In the genomic region with DNA sequence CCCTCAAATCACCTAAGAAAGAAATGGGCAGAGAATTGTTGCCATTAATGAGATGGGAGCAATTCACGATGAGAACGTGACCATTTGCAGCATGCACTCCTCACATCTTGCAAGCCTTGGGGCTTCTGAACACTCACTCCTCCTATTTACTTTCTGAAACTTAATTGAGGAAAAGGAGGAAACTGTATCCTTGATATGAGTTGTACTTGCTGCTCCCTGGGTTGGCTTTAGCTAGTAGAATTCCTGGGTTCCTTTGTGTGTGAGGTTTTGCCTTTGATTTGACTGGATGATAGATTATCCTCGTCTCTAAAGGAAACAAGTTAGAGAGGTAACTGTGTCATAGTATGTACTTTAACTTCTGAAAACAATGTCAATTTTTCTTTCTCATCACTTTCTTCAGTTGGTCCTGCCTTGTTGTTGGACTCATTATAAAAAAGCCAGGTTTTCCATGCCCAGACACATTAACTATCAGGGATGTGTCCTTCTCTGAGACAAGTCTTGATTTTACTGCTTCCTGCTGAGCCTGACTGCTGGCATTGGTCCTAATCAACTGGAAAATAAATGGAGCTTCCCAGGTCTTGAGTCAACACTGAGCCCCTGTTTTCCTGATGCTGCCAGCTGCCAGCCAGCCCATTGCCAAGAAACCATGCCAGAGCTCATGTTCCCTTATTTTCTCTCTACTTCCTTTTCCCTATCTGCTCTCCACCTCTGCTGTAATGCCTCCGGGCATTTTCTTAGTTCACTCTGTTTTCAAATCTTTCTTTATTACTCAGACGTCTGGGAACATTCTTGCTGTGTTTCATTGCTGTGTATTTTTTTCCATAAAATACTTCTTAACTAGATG, we compare ENCODE assay signal across 9 cellular contexts. TPM values are rescaled to one million over a fixed set of nuclear protein-coding genes. Genes with fewer than 3 reads are reported as not detected.
A peak's percentile ranks its signal among the peaks of the same experiment; 100 is the strongest.
DNase-seq lines count a peak whose midpoint lies in the region; ATAC-seq, FAIRE-seq and TF ChIP-seq lines count a peak whose summit lies in the region.
"Had no signal": no experiment of that assay in that cellular context is flagged by ENCODE, and none has a peak within 500 bp of the region (broad histone marks: within the 10 kb centered on the region; RNA-seq: fewer than 3 reads in every experiment).

No MANE protein-coding gene starts in this region.

- no peak overlapping the region for H3K4me3 Mint-ChIP-seq in activated CD8-positive, alpha-beta memory T cell treated with anti-CD3 and anti-CD28 coated beads, Interleukin-2, amount 10 ng/mL, durations not matched to agents 7 days and 5 days
- H3K4me3 Mint-ChIP-seq: activated CD8-positive, alpha-beta T cell treated with anti-CD3 and anti-CD28 coated beads, Interleukin-2, amount 10 ng/mL, durations not matched to agents 7 days and 5 days had no signal

- H3K79me2 ChIP-seq in keratinocyte (ENCODE audit: control insufficient read depth, insufficient read depth, low read length) = no peaks in the 10 kb centered on the region

- H3K36me3 ChIP-seq in MG63 (no peaks in the 10 kb centered on the region), keratinocyte (ENCODE audit: control insufficient read depth in 2 of 2, extremely low read depth in 1 of 2, insufficient read depth in 2 of 2, low read length in 2 of 2) (no peaks in the 10 kb centered on the region)

- H3K9me1 ChIP-seq in keratinocyte (ENCODE audit: control insufficient read depth, extremely low read depth, insufficient read depth, low read length) = no peaks in the 10 kb centered on the region

- CTCF ChIA-PET in AG04449 (lab: Yijun Ruan, JAX) = no interaction called here
- CTCF ChIA-PET in activated CD8-positive, alpha-beta memory T cell treated with anti-CD3 and anti-CD28 coated beads, Interleukin-2, amount 10 ng/mL, durations not matched to agents 7 days and 5 days (lab: Charles Lee) = no interaction called here

- no peak overlapping the region for H3K27ac Mint-ChIP-seq in activated CD8-positive, alpha-beta memory T cell treated with anti-CD3 and anti-CD28 coated beads, Interleukin-2, amount 10 ng/mL, durations not matched to agents 7 days and 5 days
- H3K27ac Mint-ChIP-seq: activated CD8-positive, alpha-beta T cell treated with anti-CD3 and anti-CD28 coated beads, Interleukin-2, amount 10 ng/mL, durations not matched to agents 7 days and 5 days had no signal

- no peak overlapping the region for H2AFZ ChIP-seq in keratinocyte (ENCODE audit: control insufficient read depth, low read length)

- no peaks in the 10 kb centered on the region for H3K36me3 Mint-ChIP-seq in activated CD8-positive, alpha-beta memory T cell treated with anti-CD3 and anti-CD28 coated beads, Interleukin-2, amount 10 ng/mL, durations not matched to agents 7 days and 5 days

- H3K9me3 Mint-ChIP-seq in activated CD8-positive, alpha-beta memory T cell treated with anti-CD3 and anti-CD28 coated beads, Interleukin-2, amount 10 ng/mL, durations not matched to agents 7 days and 5 days (ENCODE audit: low read depth) = peaks cover 3% of the 10 kb centered on the region

- H3K27ac ChIP-seq in VCaP (peak overlapping the region; percentile 70), keratinocyte (ENCODE audit: control insufficient read depth, insufficient read depth, low read length) (no peak overlapping the region)

- H3K4me1 Mint-ChIP-seq in activated CD8-positive, alpha-beta memory T cell treated with anti-CD3 and anti-CD28 coated beads, Interleukin-2, amount 10 ng/mL, durations not matched to agents 7 days and 5 days = no peaks in the 10 kb centered on the region

- H3K4me3 ChIP-seq in AG04449 (ENCODE audit: low read depth, low read length) = no peak overlapping the region
- H3K4me3 ChIP-seq in MG63 = no peak overlapping the region
- peak overlapping the region in 1 of 3 experiments; percentile 7 for H3K4me3 ChIP-seq in keratinocyte (ENCODE audit: control insufficient read depth in 2 of 3, extremely low read depth in 1 of 3, insufficient read depth in 2 of 3, low read depth in 1 of 3, low read length in 3 of 3)

- TF ChIP-seq CTCF in AG04449 (IDR thresholded peaks at IDR 0.05; ENCODE audit: insufficient read depth, low read length, missing control alignments) = no peak
- no peak for TF ChIP-seq CTCF in VCaP (conservative IDR thresholded peaks at IDR 0.05)
- TF ChIP-seq CTCF in keratinocyte (optimal IDR thresholded peaks at IDR 0.05 in 1 of 3, IDR thresholded peaks at IDR 0.05 in 1 of 3, conservative IDR thresholded peaks at IDR 0.05 in 1 of 3; ENCODE audit: extremely low read depth in 1 of 3, insufficient read depth in 2 of 3, low read length in 3 of 3) = no peak

- POLR2A ChIA-PET in AG04449 (lab: Yijun Ruan, JAX) = no interaction called here

- no peaks in the 10 kb centered on the region for H4K20me1 ChIP-seq in keratinocyte (ENCODE audit: control insufficient read depth, extremely low read depth, insufficient read depth, low read length)

- H3K27me3 ChIP-seq in MG63 (no peaks in the 10 kb centered on the region), keratinocyte (ENCODE audit: control insufficient read depth, extremely low read depth, insufficient read depth, low read length) (no peaks in the 10 kb centered on the region)

- no peak for ATAC-seq in activated CD8-positive, alpha-beta memory T cell treated with anti-CD3 and anti-CD28 coated beads, Interleukin-2, amount 10 ng/mL, durations not matched to agents 7 days and 5 days
- ATAC-seq in HG03439 (IDR thresholded peaks at IDR 0.05; ENCODE audit: unreplicated experiment) = no peak
- ATAC-seq: activated CD8-positive, alpha-beta T cell treated with anti-CD3 and anti-CD28 coated beads, Interleukin-2, amount 10 ng/mL, durations not matched to agents 7 days and 5 days had no signal

- H3K27me3 Mint-ChIP-seq in activated CD8-positive, alpha-beta memory T cell treated with anti-CD3 and anti-CD28 coated beads, Interleukin-2, amount 10 ng/mL, durations not matched to agents 7 days and 5 days = peaks cover 17% of the 10 kb centered on the region

- DNase-seq in AG04449 (ENCODE audit: low read depth, low spot score) (peak; percentile 21), MG63 (peak; percentile 90), keratinocyte (ENCODE audit: low read depth, low spot score) (peak; percentile 42), hepatic stellate cell (ENCODE audit: low spot score) (no peak), CD1c-positive myeloid dendritic cell (ENCODE audit: extremely low spot score) (no peak)
- no peak for DNase-seq in activated CD8-positive, alpha-beta memory T cell treated with anti-CD3 and anti-CD28 coated beads, Interleukin-2, amount 10 ng/mL, durations not matched to agents 7 days and 5 days
- DNase-seq: activated CD8-positive, alpha-beta T cell treated with anti-CD3 and anti-CD28 coated beads, Interleukin-2, amount 10 ng/mL, durations not matched to agents 7 days and 5 days had no signal

- H3K4me2 ChIP-seq in keratinocyte (ENCODE audit: control insufficient read depth, extremely low read depth, insufficient read depth, low read depth, low read length) = peak overlapping the region; percentile 69

- H3K9ac ChIP-seq in keratinocyte (ENCODE audit: control insufficient read depth, extremely low read depth, insufficient read depth, low read length) = no peak overlapping the region

- FAIRE-seq in keratinocyte (lab: Jason Lieb, UNC) = peak; percentile 80

- peaks cover 19% of the 10 kb centered on the region for H3K4me1 ChIP-seq in keratinocyte (ENCODE audit: control insufficient read depth, extremely low read depth, insufficient read depth, low read length)

- dilution Hi-C loops in keratinocyte (cut with MboI; ENCODE audit: extremely low pct_ligation_motif_present, low sequenced_read_pairs) = no loop called here

- H3K9me3 ChIP-seq in MG63 = no peaks in the 10 kb centered on the region
- H3K9me3 ChIP-seq in keratinocyte (ENCODE audit: control insufficient read depth, low read depth, low read length) = no peaks in the 10 kb centered on the region

RNA-seq across cellular contexts. Expression of a gene that starts 6.0 kb away (rescaled TPM):
- total RNA-seq in MG63 (2014; rRNA removed; shearing (Covaris generic); ENCODE audit: low replicate concordance) = 3.1 and 3.5 TPM in 2 replicates
- polyA plus RNA-seq in keratinocyte = 2.4 to 4.1 TPM (median 3.0 TPM) in 3 replicates
- 0.12 TPM for polyA plus RNA-seq in keratinocyte (2011; ENCODE audit: low read depth)
- 3.3 and 6.2 TPM in 2 replicates for polyA plus RNA-seq in keratinocyte (2011; cell fraction: cytosol; rRNA removed)
- 2.6 and 2.8 TPM in 2 replicates for polyA plus RNA-seq in keratinocyte (2011; cell fraction: nucleus; rRNA removed)
- 0.37 and 1.8 TPM in 2 replicates for polyA plus RNA-seq in keratinocyte (2012; ENCODE audit: low replicate concordance)
- 0.62 to 3.6 TPM (median 3.1 TPM) in 3 replicates for polyA minus RNA-seq in keratinocyte
- polyA minus RNA-seq in keratinocyte (2011; cell fraction: cytosol; rRNA and poly(A)+ RNA removed) = 2.1 TPM
- polyA minus RNA-seq in keratinocyte (2011; cell fraction: nucleus; rRNA and poly(A)+ RNA removed) = 0.74 and 1.5 TPM in 2 replicates
- not detected for total RNA-seq in activated CD8-positive, alpha-beta memory T cell treated with anti-CD3 and anti-CD28 coated beads, Interleukin-2, amount 10 ng/mL, durations not matched to agents 7 days and 5 days
- total RNA-seq: activated CD8-positive, alpha-beta T cell treated with anti-CD3 and anti-CD28 coated beads, Interleukin-2, amount 10 ng/mL, durations not matched to agents 7 days and 5 days had no signal

Comparison
In these comparisons a context has a peak if more than half of its experiments do, and no peak if none do; other contexts are left out.
1. DNase-seq: peak in AG04449 (single experiment), MG63 (single experiment) and keratinocyte (single experiment); none in activated CD8-positive, alpha-beta memory T cell treated with anti-CD3 and anti-CD28 coated beads, Interleukin-2, amount 10 ng/mL, durations not matched to agents 7 days and 5 days (single experiment), hepatic stellate cell (single experiment) and CD1c-positive myeloid dendritic cell (single experiment).